Comparison of ENCODE assay signal across 20 cellular contexts in genomic region chr10:132302911-132303310, GRCh38. TPM values are rescaled to one million over a fixed set of nuclear protein-coding genes. Genes with fewer than 3 reads are reported as not detected.
DNase-seq lines count a peak whose midpoint lies in the region; ATAC-seq and TF ChIP-seq lines count a peak whose summit lies in the region.
"Had no signal": no experiment of that assay in that cellular context is flagged by ENCODE, and none has a peak within 500 bp of the region (broad histone marks: within the 10 kb centered on the region; RNA-seq: fewer than 3 reads in every experiment).

No MANE protein-coding gene starts in this region.

- 90% methylated on average over 15 of the region's 15 CpGs for WGBS in suprapubic skin

- peak; percentile 45 for DNase-seq in activated effector memory CD4-positive, alpha-beta T cell treated with anti-CD3 and anti-CD28 coated beads, Interleukin-2, amount 50 U/mL, for 16 hours
- no peak for DNase-seq in activated effector memory CD4-positive, alpha-beta T cell treated with Interleukin-2 at 50 U/mL for 16 hours
- DNase-seq in dorsolateral prefrontal cortex (peak in 3 of 10 donors; percentile 16 to 28 (median 26)), mucosa of descending colon (peak in 2 of 3 donors; percentile 4 to 13), suprapubic skin (ENCODE audit: low spot score in 2 of 2) (peak; percentile 42 to 54), RKO (ENCODE audit: low spot score) (no peak), hypothalamus (lab: John Stamatoyannopoulos, UW) (no peak)
- no peak for DNase-seq in activated CD4-positive, alpha-beta T cell treated with anti-CD3 and anti-CD28 coated beads for 1 hour
- DNase-seq: 8988T; CD4-positive, CD25-positive, alpha-beta regulatory T cell; COR-L47; DMS 273 treated with DMSO at 0.1 percent for 48 hours; HCEC 1CT; Karpas-422; NCI-H1048; NCI-H1436 treated with DMSO at 0.1 percent for 48 hours; NCI-H2029; NCI-H345; NCI-H526; PC-9 had no signal

- H3K4me3 ChIP-seq in dorsolateral prefrontal cortex (peak overlapping the region in 1 of 59 donors; percentile 92), mucosa of descending colon (no peak overlapping the region), suprapubic skin (no peak overlapping the region)
- H3K4me3 ChIP-seq: PC-9 had no signal

- no peak for TF ChIP-seq CTCF in dorsolateral prefrontal cortex (IDR thresholded peaks at IDR 0.05 in 54 of 56, conservative IDR thresholded peaks at IDR 0.05 in 2 of 56; ENCODE audit: low read depth in 1 of 56, partially characterized antibody in 56 of 56)
- no peak for TF ChIP-seq CTCF in mucosa of descending colon (IDR thresholded peaks at IDR 0.05)
- no peak for TF ChIP-seq CTCF in suprapubic skin (IDR thresholded peaks at IDR 0.05)

- peak overlapping the region in 36 of 59 donors; percentile 6 to 88 (median 74) for H3K27ac ChIP-seq in dorsolateral prefrontal cortex
- no peak overlapping the region for H3K27ac ChIP-seq in suprapubic skin
- H3K27ac ChIP-seq: PC-9 had no signal

- intact Hi-C loops in dorsolateral prefrontal cortex (cut with DNase I), result loop anchor here in 1 of 2 donors (5.0 kb wide), 1 partner anchor 61 kb away; no protein-coding TSS in a partner anchor
- intact Hi-C loops in mucosa of descending colon (cut with DNase I, micrococcal nuclease), result no loop called here

- no peak for TF ChIP-seq EP300 in suprapubic skin (IDR thresholded peaks at IDR 0.05)

- no peak for TF ChIP-seq POLR2A in suprapubic skin (IDR thresholded peaks at IDR 0.05)

- H3K36me3 ChIP-seq in mucosa of descending colon (ENCODE audit: low read depth) (no peaks in the 10 kb centered on the region), suprapubic skin (no peaks in the 10 kb centered on the region)

- peaks cover 7% of the 10 kb centered on the region for H3K4me1 ChIP-seq in mucosa of descending colon (ENCODE audit: low read depth)
- peaks cover 11% of the 10 kb centered on the region for H3K4me1 ChIP-seq in suprapubic skin

- H3K27me3 ChIP-seq in dorsolateral prefrontal cortex (no peaks in the 10 kb centered on the region), suprapubic skin (peaks cover 8% of the 10 kb centered on the region)

- H3K9me3 ChIP-seq in mucosa of descending colon, result no peaks in the 10 kb centered on the region
- no peaks in the 10 kb centered on the region for H3K9me3 ChIP-seq in suprapubic skin

- no peak for ATAC-seq in mucosa of descending colon

RNA-seq across cellular contexts. Expression of gene STK32C, which starts 4.8 kb away (rescaled TPM):
- total RNA-seq in dorsolateral prefrontal cortex (10 to 100 TPM; 30.1 to 78.4 (median 57.0) TPM), mucosa of descending colon (10 to 100 TPM in 2 of 3 donors, 1 to 10 TPM in 1; 4.5 to 11.5 (median 11.1) TPM), suprapubic skin (1 to 10 TPM; 1.3 to 5.6 (median 4.7) TPM)

RNA-seq across cellular contexts. Expression of gene LRRC27, which starts 29.1 kb away (rescaled TPM):
- total RNA-seq in dorsolateral prefrontal cortex (10 to 100 TPM; 14.0 to 36.4 (median 25.3) TPM), mucosa of descending colon (10 to 100 TPM in 2 of 3 donors, 1 to 10 TPM in 1; 6.9 to 12.2 (median 11.1) TPM), suprapubic skin (10 to 100 TPM in 1 of 4 donors, 1 to 10 TPM in 3; 6.6 to 13.1 (median 7.1) TPM)

Comparison
In these comparisons a context has a peak if more than half of its experiments do, and no peak if none do; other contexts are left out.
1. DNase-seq: peak in activated effector memory CD4-positive, alpha-beta T cell treated with anti-CD3 and anti-CD28 coated beads, Interleukin-2, amount 50 U/mL, for 16 hours (single experiment), mucosa of descending colon (2 of 3) and suprapubic skin (2 of 2); none in activated effector memory CD4-positive, alpha-beta T cell treated with Interleukin-2 at 50 U/mL for 16 hours (single experiment), activated CD4-positive, alpha-beta T cell treated with anti-CD3 and anti-CD28 coated beads for 1 hour (single experiment), RKO (single experiment) and hypothalamus (0 of 51).